ENCODE assay signal across 1 cellular context in the genomic region with DNA sequence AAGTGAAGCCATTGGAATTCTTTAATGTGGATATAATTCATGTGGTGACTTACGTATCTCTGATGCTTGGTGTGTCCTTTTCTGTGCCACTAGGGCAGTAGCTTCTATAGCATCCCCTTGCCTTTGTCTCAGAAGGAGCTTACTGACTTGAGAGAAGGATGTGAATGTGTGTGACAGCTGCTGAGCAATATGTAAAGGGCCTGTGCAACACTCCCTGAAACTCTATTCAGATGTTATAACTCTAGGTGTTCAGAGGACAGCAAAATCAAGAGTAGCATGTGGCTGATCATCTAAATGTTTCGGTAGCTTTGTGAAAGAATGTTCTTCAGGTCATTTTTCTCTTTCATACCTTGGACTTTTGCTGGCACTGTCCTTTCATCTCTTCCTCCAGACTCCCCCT.
TF ChIP-seq lines count a peak whose summit lies in the region.

No MANE protein-coding gene starts in this region.

TF ChIP-seq in WTC11, 78 proteins besides CTCF, POLR2A, EP300 and RAD21 (continued from another document):
- no peak for TF ChIP-seq IRF2 (CRISPR knock-in tag; IDR thresholded peaks at IDR 0.05; ENCODE audit: borderline replicate concordance, low read depth)
- TF ChIP-seq, protein P1, sequence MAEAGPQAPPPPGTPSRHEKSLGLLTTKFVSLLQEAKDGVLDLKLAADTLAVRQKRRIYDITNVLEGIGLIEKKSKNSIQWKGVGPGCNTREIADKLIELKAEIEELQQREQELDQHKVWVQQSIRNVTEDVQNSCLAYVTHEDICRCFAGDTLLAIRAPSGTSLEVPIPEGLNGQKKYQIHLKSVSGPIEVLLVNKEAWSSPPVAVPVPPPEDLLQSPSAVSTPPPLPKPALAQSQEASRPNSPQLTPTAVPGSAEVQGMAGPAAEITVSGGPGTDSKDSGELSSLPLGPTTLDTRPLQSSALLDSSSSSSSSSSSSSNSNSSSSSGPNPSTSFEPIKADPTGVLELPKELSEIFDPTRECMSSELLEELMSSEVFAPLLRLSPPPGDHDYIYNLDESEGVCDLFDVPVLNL (CRISPR knock-in tag; IDR thresholded peaks at IDR 0.05; ENCODE audit: borderline replicate concordance, low read depth), result no peak
- no peak for TF ChIP-seq OVOL2 (CRISPR knock-in tag; IDR thresholded peaks at IDR 0.05; ENCODE audit: borderline replicate concordance)
- no peak for TF ChIP-seq ZNF219 (CRISPR knock-in tag; IDR thresholded peaks at IDR 0.05; ENCODE audit: borderline replicate concordance)
